In the genomic region with DNA sequence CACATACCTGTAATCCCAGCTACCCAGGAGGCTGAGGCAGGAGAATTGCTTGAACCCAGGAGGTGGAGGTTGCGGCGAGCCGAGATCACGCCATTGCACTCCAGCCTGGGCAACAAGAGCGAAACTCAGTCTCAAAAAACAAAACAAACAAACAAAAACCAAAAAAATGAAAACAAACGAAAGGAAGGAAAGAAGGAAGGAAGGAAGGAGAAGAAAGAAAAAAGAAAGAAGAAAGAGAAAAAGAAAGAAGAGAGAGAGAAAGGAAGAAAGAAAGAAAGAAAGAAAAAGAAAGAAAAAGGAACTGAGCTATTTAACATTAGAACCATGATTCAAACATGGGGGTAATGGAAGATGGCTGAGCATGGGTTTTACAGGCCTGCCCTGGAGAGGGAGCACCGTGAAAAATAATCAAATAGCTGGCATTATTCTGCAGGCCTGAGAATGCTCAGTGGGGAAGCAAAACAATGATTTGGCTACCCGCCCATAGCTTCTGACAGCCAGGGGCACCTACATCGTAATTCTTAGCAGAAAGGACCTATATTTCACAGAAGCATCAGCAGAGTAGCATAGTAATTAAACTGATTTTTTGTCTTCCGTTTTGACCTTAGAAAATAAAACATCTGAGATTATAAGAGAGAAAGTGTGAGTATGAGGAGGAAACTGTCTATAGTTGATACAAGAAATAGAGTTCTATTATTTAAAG, we compare ENCODE assay signal across 9 cellular contexts. TPM values are rescaled to one million over a fixed set of nuclear protein-coding genes. Genes with fewer than 3 reads are reported as not detected.
A peak's percentile ranks its signal among the peaks of the same experiment; 100 is the strongest.
DNase-seq lines count a peak whose midpoint lies in the region; ATAC-seq, FAIRE-seq and TF ChIP-seq lines count a peak whose summit lies in the region.
"Had no signal": no experiment of that assay in that cellular context is flagged by ENCODE, and none has a peak within 500 bp of the region (broad histone marks: within the 10 kb centered on the region; RNA-seq: fewer than 3 reads in every experiment).

No MANE protein-coding gene starts in this region.

- no peak overlapping the region for H3K4ac ChIP-seq in mesenchymal stem cell (ENCODE audit: low read depth in 1 of 2, low read length in 2 of 2)

- H3K4me2 ChIP-seq in mesenchymal stem cell (ENCODE audit: low read length, poor library complexity, severe bottlenecking): no peak overlapping the region
- no peak overlapping the region for H3K4me2 ChIP-seq in smooth muscle cell

- no peaks in the 10 kb centered on the region for H3K79me1 ChIP-seq in mesenchymal stem cell (replicated peaks; ENCODE audit: low read length, poor library complexity, severe bottlenecking)

- H4K20me1 ChIP-seq in smooth muscle cell (ENCODE audit: low read depth): no peaks in the 10 kb centered on the region

- no peak overlapping the region for H2BK5ac ChIP-seq in mesenchymal stem cell (ENCODE audit: low read depth, low read length, poor library complexity, severe bottlenecking)

- H2BK12ac ChIP-seq in mesenchymal stem cell (ENCODE audit: low read length in 2 of 2): no peak overlapping the region

- no peak for FAIRE-seq in frontal cortex (lab: Jason Lieb, UNC)

- H3K9ac ChIP-seq in mesenchymal stem cell (ENCODE audit: low read length) (peak overlapping the region; percentile 56), smooth muscle cell (ENCODE audit: low read depth) (no peak overlapping the region)

- H3K27ac ChIP-seq in mesenchymal stem cell (ENCODE audit: low read length, poor library complexity, severe bottlenecking): peak overlapping the region; percentile 47
- no peak overlapping the region for H3K27ac ChIP-seq in smooth muscle cell (ENCODE audit: low read depth)

- H3F3A ChIP-seq in smooth muscle cell (ENCODE audit: low read depth): no peaks in the 10 kb centered on the region

- H3K14ac ChIP-seq in mesenchymal stem cell (ENCODE audit: low read length in 2 of 2): no peak overlapping the region

- no peak overlapping the region for H3K23ac ChIP-seq in mesenchymal stem cell (ENCODE audit: low read length in 2 of 2)

- no peak overlapping the region for H4K8ac ChIP-seq in mesenchymal stem cell (ENCODE audit: low read length)

- no peak overlapping the region for H2AK5ac ChIP-seq in mesenchymal stem cell (ENCODE audit: low read length, severe bottlenecking)

- no peak overlapping the region for H4K91ac ChIP-seq in mesenchymal stem cell (ENCODE audit: low read length)

- no peak for ATAC-seq in GM19467 (IDR thresholded peaks at IDR 0.05; ENCODE audit: unreplicated experiment)

- H3K4me3 ChIP-seq in mesenchymal stem cell (ENCODE audit: insufficient read depth in 1 of 2, low read depth in 1 of 2, low read length in 2 of 2) (no peak overlapping the region), smooth muscle cell (no peak overlapping the region)

- WGBS in mesenchymal stem cell: 78% methylated on average over 4 of the region's 10 CpGs
- 89% methylated on average over 10 of the region's 10 CpGs for WGBS in smooth muscle cell (ENCODE audit: low lambda C conversion rate)

- H3K9me3 ChIP-seq in mesenchymal stem cell (ENCODE audit: control insufficient read depth, low read length) (no peaks in the 10 kb centered on the region), smooth muscle cell (replicated peaks; ENCODE audit: low read depth) (no peaks in the 10 kb centered on the region)

- H2BK15ac ChIP-seq in mesenchymal stem cell (ENCODE audit: low read depth, poor library complexity, severe bottlenecking): no peak overlapping the region

- DNase-seq in DMS79 treated with DMSO at 0.1 percent for 48 hours (lab: John Stamatoyannopoulos, UW) (peak; percentile 75), MV-4-11 (lab: John Stamatoyannopoulos, UW) (peak; percentile 15), astrocyte of the hippocampus (ENCODE audit: low read depth, low spot score) (peak; percentile 72), mesenchymal stem cell (no peak), smooth muscle cell (lab: John Stamatoyannopoulos, UW; ENCODE audit: unreplicated experiment) (no peak), frontal cortex (ENCODE audit: low spot score in 2 of 2) (no peak), GDM1 (lab: John Stamatoyannopoulos, UW) (no peak)
- DNase-seq: hippocampal formation had no signal

- H2AFZ ChIP-seq in mesenchymal stem cell (ENCODE audit: low read depth, low read length) (no peak overlapping the region), smooth muscle cell (ENCODE audit: low read depth) (no peak overlapping the region)

- H3K79me2 ChIP-seq in smooth muscle cell (ENCODE audit: low read depth): no peaks in the 10 kb centered on the region

- H3K27me3 ChIP-seq in mesenchymal stem cell (ENCODE audit: control insufficient read depth in 1 of 2, insufficient read depth in 1 of 2, low read length in 2 of 2): no peaks in the 10 kb centered on the region
- H3K27me3 ChIP-seq in smooth muscle cell (ENCODE audit: low read depth): no peaks in the 10 kb centered on the region

- no peak overlapping the region for H2BK120ac ChIP-seq in mesenchymal stem cell (ENCODE audit: low read depth, low read length)

- peaks cover 2% of the 10 kb centered on the region for H3K4me1 ChIP-seq in mesenchymal stem cell (ENCODE audit: control insufficient read depth, insufficient read depth, low read depth, low read length)
- H3K4me1 ChIP-seq in smooth muscle cell (ENCODE audit: low read depth): peaks cover 4% of the 10 kb centered on the region

- no peak for TF ChIP-seq CTCF in smooth muscle cell (IDR thresholded peaks at IDR 0.05; ENCODE audit: borderline replicate concordance, insufficient read depth, poor library complexity, severe bottlenecking)

- H3K18ac ChIP-seq in mesenchymal stem cell (ENCODE audit: low read depth in 1 of 2, low read length in 2 of 2): no peak overlapping the region

- H3K36me3 ChIP-seq in mesenchymal stem cell (ENCODE audit: control insufficient read depth in 1 of 2, insufficient read depth in 2 of 2, low read depth in 1 of 2, low read length in 2 of 2) (no peaks in the 10 kb centered on the region), smooth muscle cell (ENCODE audit: low read depth) (no peaks in the 10 kb centered on the region)

RNA-seq across cellular contexts. Expression of gene BFSP2, which starts 37.7 kb away (rescaled TPM):
- not detected for polyA plus RNA-seq in mesenchymal stem cell (2013, experiment 1 of 2)
- polyA plus RNA-seq in mesenchymal stem cell (2013, experiment 2 of 2): not detected
- not detected in 2 replicates for total RNA-seq in smooth muscle cell
- polyA plus RNA-seq in smooth muscle cell: not detected in 2 replicates
- total RNA-seq in frontal cortex: not detected

Comparison
In these comparisons a context has a peak if more than half of its experiments do, and no peak if none do; other contexts are left out.
1. DNase-seq: peak in DMS79 treated with DMSO at 0.1 percent for 48 hours (single experiment), MV-4-11 (single experiment) and astrocyte of the hippocampus (single experiment); none in mesenchymal stem cell (single experiment), smooth muscle cell (single experiment), frontal cortex (0 of 2) and GDM1 (single experiment).